8 cellular contexts compared by ENCODE assay signal in the genomic region with DNA sequence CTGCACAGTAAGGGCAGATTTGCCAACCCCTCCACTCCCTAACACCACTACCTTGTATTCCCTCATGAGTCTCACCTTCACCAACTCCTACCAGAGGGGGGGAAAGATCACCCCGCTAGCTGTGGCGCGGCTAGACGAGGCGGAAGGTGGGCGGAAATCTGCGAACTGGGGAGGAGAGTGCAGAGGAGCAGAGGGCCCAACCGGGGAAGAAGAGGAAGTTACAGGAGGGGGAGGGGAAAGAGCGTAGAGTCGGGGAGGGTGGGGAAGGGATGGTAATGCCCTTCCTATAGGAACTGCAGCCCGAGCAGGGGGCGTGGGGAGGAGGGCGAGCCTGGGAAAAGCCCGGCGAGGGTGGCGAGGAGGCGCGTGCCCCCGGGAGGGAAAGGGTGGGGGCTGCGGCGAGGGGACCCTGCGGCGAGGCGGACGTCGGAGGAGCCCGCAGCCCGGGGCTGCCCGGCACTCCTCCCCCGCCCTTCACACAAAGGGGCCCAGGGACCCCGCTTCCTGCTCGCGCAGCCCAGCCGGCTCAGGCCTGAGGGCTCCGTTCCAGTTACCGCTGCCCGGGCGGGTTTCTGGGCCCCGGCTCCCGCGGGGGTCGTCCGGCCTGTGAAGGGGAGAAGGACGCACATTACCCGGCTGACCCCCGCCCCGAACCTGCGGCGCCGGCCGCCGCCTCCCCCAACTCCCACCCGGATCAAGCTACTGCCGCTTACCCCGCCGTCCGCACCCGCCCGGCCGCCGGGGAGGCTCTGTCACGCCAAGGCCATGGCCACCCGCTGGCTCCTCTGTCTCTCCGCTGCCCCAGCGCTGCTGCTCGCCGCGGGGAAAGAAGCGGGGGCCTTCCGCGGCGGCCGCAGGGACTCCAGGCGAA. TPM values are rescaled to one million over a fixed set of nuclear protein-coding genes. Genes with fewer than 3 reads are reported as not detected.
DNase-seq lines count a peak whose midpoint lies in the region; ATAC-seq, FAIRE-seq and TF ChIP-seq lines count a peak whose summit lies in the region.

No MANE protein-coding gene starts in this region.

- H3K9ac ChIP-seq in endothelial cell of umbilical vein (replicated peaks; ENCODE audit: extremely low read depth, insufficient read depth, low read length), result peak overlapping the region; percentile 94

- CTCF ChIA-PET in endothelial cell of umbilical vein (lab: Charles Lee), result interaction anchor here (2.8 kb wide), 1 partner anchor 46 kb away, joined by 23 read pairs; no protein-coding TSS in a partner anchor

- peaks cover 0 to 4% of the 10 kb centered on the region in 2 experiments for H3K36me3 ChIP-seq in endothelial cell of umbilical vein (ENCODE audit: control insufficient read depth in 2 of 2, extremely low read depth in 1 of 2, insufficient read depth in 2 of 2, low read length in 2 of 2)

- BruUV-seq in endothelial cell of umbilical vein (replicated peaks; lab: Mats Ljungman, UMichigan), result no TSS peak

- no peaks in the 10 kb centered on the region for H3K9me1 ChIP-seq in endothelial cell of umbilical vein (replicated peaks; ENCODE audit: control insufficient read depth, extremely low read depth, insufficient read depth, low read length)

- no peak for TF ChIP-seq CTCF in endothelial cell of umbilical vein (IDR thresholded peaks at IDR 0.05; ENCODE audit: extremely low read depth in 1 of 2, insufficient read depth in 1 of 2, low read depth in 1 of 2, low read length in 2 of 2)

- peak overlapping the region; percentile 83 to 99 (median 85) for H3K4me3 ChIP-seq in endothelial cell of umbilical vein (replicated peaks in 1 of 3; ENCODE audit: insufficient read depth in 1 of 3, low read depth in 1 of 3, low read length in 3 of 3)
- peak overlapping the region; percentile 73 for H3K4me3 ChIP-seq in mononuclear cell (ENCODE audit: low read length)

- DNase-seq in COLO829 (ENCODE audit: low spot score) (peak; percentile 82), HTR-8/SVneo (ENCODE audit: insufficient read length, low spot score) (peak; percentile 28), NOMO-1 treated with DMSO at 0.1 percent for 48 hours (lab: John Stamatoyannopoulos, UW; ENCODE audit: unreplicated experiment) (peak; percentile 83), endothelial cell of umbilical vein (ENCODE audit: low read depth, low spot score) (peak; percentile 77)
- peak; percentile 58 for DNase-seq in activated CD8-positive, alpha-beta memory T cell treated with anti-CD3 and anti-CD28 coated beads, Interleukin-2, amount 50 U/mL, for 1 hour (ENCODE audit: extremely low read depth)
- DNase-seq in stimulated activated CD8-positive, alpha-beta memory T cell treated with anti-CD3 and anti-CD28 coated beads, Interleukin-4, amount 100 ng/mL, for 1 hour (ENCODE audit: low read depth in 2 of 2, low spot score in 1 of 2), result peak; percentile 34 to 57

- H3K27me3 ChIP-seq in endothelial cell of umbilical vein (ENCODE audit: control insufficient read depth in 2 of 2, insufficient read depth in 2 of 2, low read length in 2 of 2), result no peaks in the 10 kb centered on the region
- H3K27me3 ChIP-seq in mononuclear cell (ENCODE audit: insufficient read depth, low read length), result no peaks in the 10 kb centered on the region

- intact Hi-C loops in endothelial cell of umbilical vein (cut with micrococcal nuclease), result loop anchor here (1.0 to 5.0 kb wide), 2 partner anchors 30 to 265 kb away; no protein-coding TSS in a partner anchor

- no peak for TF ChIP-seq POLR2A in endothelial cell of umbilical vein (IDR thresholded peaks at IDR 0.05; ENCODE audit: low read depth, low read length)

- POLR2A ChIA-PET in endothelial cell of umbilical vein (lab: Charles Lee), result no interaction called here

- H3K9me3 ChIP-seq in endothelial cell of umbilical vein (replicated peaks; ENCODE audit: control insufficient read depth, insufficient read depth, low read length) (no peaks in the 10 kb centered on the region), mononuclear cell (ENCODE audit: low read depth, low read length) (no peaks in the 10 kb centered on the region)

- peak; percentile 63 for ATAC-seq in GM21390 (IDR thresholded peaks at IDR 0.05; ENCODE audit: unreplicated experiment)

- H3K4me2 ChIP-seq in endothelial cell of umbilical vein (ENCODE audit: insufficient read depth, low read length), result peak overlapping the region; percentile 93

- H3K4me1 ChIP-seq in endothelial cell of umbilical vein (ENCODE audit: control insufficient read depth, extremely low read depth, insufficient read depth, low read length), result peaks cover 12% of the 10 kb centered on the region
- peaks cover 29% of the 10 kb centered on the region for H3K4me1 ChIP-seq in mononuclear cell (ENCODE audit: insufficient read depth, low read length)

- dilution Hi-C loops in endothelial cell of umbilical vein (cut with MboI; ENCODE audit: extremely low pct_ligation_motif_present, low sequenced_read_pairs), result no loop called here

- peak overlapping the region; percentile 91 for H2AFZ ChIP-seq in endothelial cell of umbilical vein (ENCODE audit: low read depth, low read length)

- H3K27ac ChIP-seq in endothelial cell of umbilical vein (ENCODE audit: insufficient read depth, low read depth, low read length), result peak overlapping the region; percentile 76

- FAIRE-seq in HTR-8/SVneo (lab: Jason Lieb, UNC) (no peak), endothelial cell of umbilical vein (lab: Jason Lieb, UNC) (peak; percentile 72)

- H4K20me1 ChIP-seq in endothelial cell of umbilical vein (replicated peaks; ENCODE audit: control insufficient read depth, extremely low read depth, insufficient read depth, low read length), result no peaks in the 10 kb centered on the region

- peaks cover 27% of the 10 kb centered on the region for H3K79me2 ChIP-seq in endothelial cell of umbilical vein (ENCODE audit: control insufficient read depth, insufficient read depth, low read length)

TF ChIP-seq in endothelial cell of umbilical vein, 7 proteins besides CTCF, POLR2A, EP300 and RAD21:
- TF ChIP-seq FOS (IDR thresholded peaks at IDR 0.05; ENCODE audit: borderline replicate concordance, insufficient read depth, low read length), result no peak
- no peak for TF ChIP-seq MYC (IDR thresholded peaks at IDR 0.05; ENCODE audit: low read depth, low read length)
- TF ChIP-seq, protein P1, sequence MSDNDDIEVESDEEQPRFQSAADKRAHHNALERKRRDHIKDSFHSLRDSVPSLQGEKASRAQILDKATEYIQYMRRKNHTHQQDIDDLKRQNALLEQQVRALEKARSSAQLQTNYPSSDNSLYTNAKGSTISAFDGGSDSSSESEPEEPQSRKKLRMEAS (IDR thresholded peaks at IDR 0.05; ENCODE audit: insufficient read depth, insufficient read length), result no peak
- TF ChIP-seq EZH2 (IDR thresholded peaks at IDR 0.05; ENCODE audit: borderline replicate concordance, low read depth, low read length, severe bottlenecking), result no peak
- no peak for TF ChIP-seq GATA2 (IDR thresholded peaks at IDR 0.05; ENCODE audit: insufficient read depth, insufficient read length, low read depth, low read length)
- no peak for TF ChIP-seq JUN (IDR thresholded peaks at IDR 0.05; ENCODE audit: borderline replicate concordance, insufficient read depth, insufficient read length, low read depth)
- no peak for TF ChIP-seq POLR2AphosphoS5 (IDR thresholded peaks at IDR 0.05; ENCODE audit: insufficient read depth, low read depth, low read length)

RNA-seq across cellular contexts. Expression of a gene that starts 1.8 kb away (rescaled TPM):
- 22.2 and 23.4 TPM in 2 replicates for total RNA-seq in endothelial cell of umbilical vein
- polyA plus RNA-seq in endothelial cell of umbilical vein, result 5.0 and 5.5 TPM in 2 replicates
- 7.7 TPM in 2 replicates for polyA plus RNA-seq in endothelial cell of umbilical vein (2011; cell fraction: cytosol; rRNA removed)
- polyA plus RNA-seq in endothelial cell of umbilical vein (2011; cell fraction: nucleus; rRNA removed), result 9.3 and 10.5 TPM in 2 replicates
- polyA plus RNA-seq in endothelial cell of umbilical vein (2012), result 23.3 and 29.5 TPM in 2 replicates
- 12.8 and 17.8 TPM in 2 replicates for polyA minus RNA-seq in endothelial cell of umbilical vein
- polyA minus RNA-seq in endothelial cell of umbilical vein (2011; cell fraction: cytosol; rRNA and poly(A)+ RNA removed), result 16.7 TPM
- 7.2 and 8.9 TPM in 2 replicates for polyA minus RNA-seq in endothelial cell of umbilical vein (2011; cell fraction: nucleus; rRNA and poly(A)+ RNA removed)
- 72.9 TPM for total RNA-seq in mononuclear cell

Comparison
In these comparisons a context has a peak if more than half of its experiments do, and no peak if none do; other contexts are left out.
1. Peak in every context shown above with its lines: DNase-seq, ATAC-seq, H3K4me3 ChIP-seq and H3K27ac ChIP-seq.
2. DNase-seq: peak in every context shown above with its lines; median percentile 83 in NOMO-1 treated with DMSO at 0.1 percent for 48 hours; 82 in COLO829; 77 in endothelial cell of umbilical vein; 58 in activated CD8-positive, alpha-beta memory T cell treated with anti-CD3 and anti-CD28 coated beads, Interleukin-2, amount 50 U/mL, for 1 hour; 46 in stimulated activated CD8-positive, alpha-beta memory T cell treated with anti-CD3 and anti-CD28 coated beads, Interleukin-4, amount 100 ng/mL, for 1 hour; 28 in HTR-8/SVneo.